In genomic region chr13:113001251-113002140, GRCh38 we compare ENCODE assay signal across 8 cellular contexts. TPM values are rescaled to one million over a fixed set of nuclear protein-coding genes. Genes with fewer than 3 reads are reported as not detected.
A peak's percentile ranks its signal among the peaks of the same experiment; 100 is the strongest.
DNase-seq lines count a peak whose midpoint lies in the region; TF ChIP-seq lines count a peak whose summit lies in the region.

No MANE protein-coding gene starts in this region.

- no peak for TF ChIP-seq POLR2A in vagina (IDR thresholded peaks at IDR 0.05)
- TF ChIP-seq POLR2A in Peyer's patch (IDR thresholded peaks at IDR 0.05): no peak

- H3K27me3 ChIP-seq in mesendoderm (ENCODE audit: insufficient read depth, low read length, poor library complexity) (no peaks in the 10 kb centered on the region), vagina (no peaks in the 10 kb centered on the region), Peyer's patch (no peaks in the 10 kb centered on the region)

- H3K18ac ChIP-seq in mesendoderm (ENCODE audit: low read length): no peak overlapping the region

- no peak overlapping the region for H3K4me2 ChIP-seq in mesendoderm (ENCODE audit: low read length)

- H3K4me3 ChIP-seq in mesendoderm (ENCODE audit: low read length) (no peak overlapping the region), vagina (peak overlapping the region; percentile 27 to 30), Peyer's patch (peak overlapping the region in 2 of 4 donors; percentile 40 to 41)

- DNase-seq in AG08395 (ENCODE audit: low spot score) (peak; percentile 10), NCI-H1105 (lab: John Stamatoyannopoulos, UW) (peak; percentile 98), anterior cingulate cortex (lab: John Stamatoyannopoulos, UW) (peak in 55 of 58 donors; percentile 32 to 86 (median 61)), mesendoderm (peak; percentile 58), vagina (ENCODE audit: extremely low spot score in 2 of 2) (no peak), NOMO-1 (lab: John Stamatoyannopoulos, UW; ENCODE audit: unreplicated experiment in 2 of 2) (no peak), Peyer's patch (no peak)
- DNase-seq in stimulated activated CD4-positive, alpha-beta T cell treated with anti-CD3 and anti-CD28 coated beads, Interleukin-1b, Interleukin-23, amount 100 ng/mL, for 48 hours: no peak

- TF ChIP-seq CTCF in vagina (IDR thresholded peaks at IDR 0.05) (no peak), Peyer's patch (IDR thresholded peaks at IDR 0.05) (no peak)

- H4K8ac ChIP-seq in mesendoderm (ENCODE audit: low read depth, low read length): no peak overlapping the region

- H3K36me3 ChIP-seq in mesendoderm (ENCODE audit: control insufficient read depth, insufficient read depth, low read length): no peaks in the 10 kb centered on the region
- no peaks in the 10 kb centered on the region for H3K36me3 ChIP-seq in vagina
- no peaks in the 10 kb centered on the region for H3K36me3 ChIP-seq in Peyer's patch

- WGBS in mesendoderm (ENCODE audit: extremely low coverage, insufficient coverage, low lambda C conversion rate): no CpG with 5 or more reads among the region's 50 CpGs

- H2BK5ac ChIP-seq in mesendoderm (ENCODE audit: low read length): no peak overlapping the region

- H3K79me1 ChIP-seq in mesendoderm (ENCODE audit: low read length): no peaks in the 10 kb centered on the region

- no peak overlapping the region for H2BK15ac ChIP-seq in mesendoderm (replicated peaks; ENCODE audit: low read depth)

- no peak overlapping the region for H3K4ac ChIP-seq in mesendoderm (ENCODE audit: low read depth, low read length)

- no peak overlapping the region for H3K9ac ChIP-seq in mesendoderm (ENCODE audit: low read length)

- no peak overlapping the region for H3K27ac ChIP-seq in mesendoderm (ENCODE audit: low read depth, low read length)
- no peak overlapping the region for H3K27ac ChIP-seq in vagina
- peak overlapping the region in 1 of 4 donors; percentile 11 for H3K27ac ChIP-seq in Peyer's patch

- H3K79me2 ChIP-seq in mesendoderm (ENCODE audit: control insufficient read depth, insufficient read depth, low read length): no peaks in the 10 kb centered on the region

- no peak overlapping the region for H4K5ac ChIP-seq in mesendoderm (ENCODE audit: low read length)

- no peak overlapping the region for H2AK5ac ChIP-seq in mesendoderm (ENCODE audit: low read length)

- H3K4me1 ChIP-seq in mesendoderm (ENCODE audit: control insufficient read depth, low read depth, low read length): no peaks in the 10 kb centered on the region
- peaks cover 24% of the 10 kb centered on the region for H3K4me1 ChIP-seq in vagina
- peaks cover 0 to 48% (median 0%) of the 10 kb centered on the region in 4 donors for H3K4me1 ChIP-seq in Peyer's patch

- no peak overlapping the region for H2BK120ac ChIP-seq in mesendoderm (ENCODE audit: low read depth, low read length)

- H3K9me3 ChIP-seq in vagina (no peaks in the 10 kb centered on the region), Peyer's patch (no peaks in the 10 kb centered on the region)

- H3K56ac ChIP-seq in mesendoderm (ENCODE audit: low read length): peak overlapping the region; percentile 56

- peak overlapping the region; percentile 17 for H3K23ac ChIP-seq in mesendoderm (ENCODE audit: low read length)

- intact Hi-C loops in vagina (cut with DNase I): no loop called here

RNA-seq across cellular contexts. Expression of gene MCF2L, which starts 32.5 kb away (rescaled TPM):
- 2.9 TPM for polyA plus RNA-seq in mesendoderm (2013, experiment 1 of 2)
- 3.2 TPM for polyA plus RNA-seq in mesendoderm (2013, experiment 2 of 2)
- 45.4 TPM for total RNA-seq in vagina
- 100 to 1,000 TPM in 3 of 4 donors, 10 to 100 TPM in 1; 81.4 to 165 (median 149) TPM for total RNA-seq in Peyer's patch

Comparison
In these comparisons a context has a peak if more than half of its experiments do, and no peak if none do; other contexts are left out.
1. DNase-seq: peak in AG08395 (single experiment), NCI-H1105 (single experiment), anterior cingulate cortex (55 of 58) and mesendoderm (single experiment); none in vagina (0 of 2), stimulated activated CD4-positive, alpha-beta T cell treated with anti-CD3 and anti-CD28 coated beads, Interleukin-1b, Interleukin-23, amount 100 ng/mL, for 48 hours (single experiment), NOMO-1 (0 of 2) and Peyer's patch (0 of 3).